8 cellular contexts compared by ENCODE assay signal in genomic region chr1:214584805-214585766, GRCh38. TPM values are rescaled to one million over a fixed set of nuclear protein-coding genes. Genes with fewer than 3 reads are reported as not detected.
DNase-seq lines count a peak whose midpoint lies in the region; ATAC-seq and TF ChIP-seq lines count a peak whose summit lies in the region.

No MANE protein-coding gene starts in this region.

- TF ChIP-seq POLR2A in GM18505 (IDR thresholded peaks at IDR 0.05; ENCODE audit: borderline replicate concordance, extremely low read depth, insufficient read depth, insufficient read length): no peak

- intact Hi-C loops in Right ventricle myocardium inferior (cut with DNase I) (loop anchor here (1.0 to 5.0 kb wide), 4 partner anchors 197 to 371 kb away; no protein-coding TSS in a partner anchor), cardiac septum (cut with DNase I) (loop anchor here (1.0 to 5.0 kb wide), 2 partner anchors 198 to 254 kb away; no protein-coding TSS in a partner anchor), lower lobe of right lung (cut with DNase I) (no loop called here)

- no peaks in the 10 kb centered on the region for H3K27me3 ChIP-seq in lower lobe of right lung (ENCODE audit: low read depth)

- H3K4me3 ChIP-seq in lower lobe of right lung: no peak overlapping the region

- DNase-seq in Right ventricle myocardium inferior (ENCODE audit: missing footprints) (no peak), cardiac septum (ENCODE audit: low spot score) (no peak), NCI-H345 (lab: John Stamatoyannopoulos, UW) (peak; percentile 23), T47D (ENCODE audit: low read depth in 1 of 2, low spot score in 1 of 2) (peak; percentile 16 to 75), lower lobe of right lung (no peak), OCI-M2 (lab: John Stamatoyannopoulos, UW; ENCODE audit: unreplicated experiment) (no peak)

- no peaks in the 10 kb centered on the region for H3K36me3 ChIP-seq in lower lobe of right lung

- no peaks in the 10 kb centered on the region for H3K9me3 ChIP-seq in lower lobe of right lung

- H3K4me1 ChIP-seq in lower lobe of right lung: no peaks in the 10 kb centered on the region

- no peak overlapping the region for H3K27ac ChIP-seq in lower lobe of right lung

- in situ Hi-C loops in T47D (cut with HindIII; ENCODE audit: low pct_unique_long_range_greater_than_20kb, low sequenced_read_pairs): no loop called here

- ATAC-seq in Right ventricle myocardium inferior (peak; percentile 67), HG02885 (IDR thresholded peaks at IDR 0.05; ENCODE audit: poor library complexity, unreplicated experiment) (peak; percentile 76), lower lobe of right lung (peak; percentile 50 to 85), GM18505 (IDR thresholded peaks at IDR 0.05; ENCODE audit: unreplicated experiment) (no peak)

- peak; percentile 68 for TF ChIP-seq CTCF in lower lobe of right lung (IDR thresholded peaks at IDR 0.05)

RNA-seq across cellular contexts. Expression of gene CENPF, which starts 17.9 kb away (rescaled TPM):
- total RNA-seq in Right ventricle myocardium inferior: 0.97 TPM
- total RNA-seq in cardiac septum: 0.67 TPM
- 2.5 TPM for total RNA-seq in lower lobe of right lung

RNA-seq across cellular contexts. Expression of gene PTPN14, which starts 33.7 kb away (rescaled TPM):
- 23.0 TPM for total RNA-seq in Right ventricle myocardium inferior
- 67.7 TPM for total RNA-seq in cardiac septum
- 34.1 TPM for total RNA-seq in lower lobe of right lung

Comparison
In these comparisons a context has a peak if more than half of its experiments do, and no peak if none do; other contexts are left out.
1. DNase-seq: peak in NCI-H345 (single experiment) and T47D (2 of 2); none in Right ventricle myocardium inferior (single experiment), cardiac septum (single experiment), lower lobe of right lung (single experiment) and OCI-M2 (single experiment).